2 cellular contexts compared by ENCODE assay signal in the genomic region with DNA sequence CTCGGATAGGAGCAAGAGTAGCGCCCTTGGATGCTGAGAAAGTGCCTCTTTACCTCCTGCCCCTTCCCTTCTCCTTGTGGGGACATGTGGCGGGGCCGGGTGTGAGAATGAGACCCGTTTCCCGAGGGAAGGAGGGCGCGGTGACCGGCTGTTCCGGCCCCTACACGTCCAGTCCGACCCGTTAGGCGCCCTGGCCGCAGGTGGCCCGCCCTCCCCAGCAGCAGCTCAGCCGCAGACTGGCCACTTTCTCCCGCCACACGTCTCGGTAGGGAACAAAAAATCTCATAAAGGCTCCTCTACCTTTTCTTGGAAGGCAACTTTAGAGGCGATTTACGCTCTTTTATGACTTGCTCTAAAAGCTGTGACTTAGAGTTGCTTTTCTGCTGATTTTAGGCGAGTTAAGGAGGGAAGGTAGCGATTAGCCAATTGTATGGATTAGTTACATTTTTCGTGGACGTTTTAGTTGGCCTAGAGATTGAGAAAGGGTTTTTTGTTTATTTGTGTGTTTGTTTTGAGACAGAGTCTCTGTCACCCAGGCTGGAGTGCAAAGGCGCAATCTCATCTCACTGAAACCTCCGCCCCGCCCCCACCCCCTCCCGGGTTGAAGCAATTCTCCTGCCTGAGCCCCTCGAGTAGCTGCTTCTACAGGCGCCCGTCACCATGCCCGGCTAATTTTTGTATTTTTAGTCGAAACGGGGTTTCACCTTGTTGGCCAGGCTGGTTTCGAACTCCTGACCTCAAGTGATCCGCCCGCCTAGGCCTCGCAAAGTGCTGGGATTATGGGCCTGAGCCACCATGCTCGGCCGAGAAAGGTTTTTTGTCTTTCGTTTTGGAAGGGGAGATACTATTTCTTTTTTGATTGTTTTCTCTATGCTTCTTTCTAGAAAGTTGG.
A peak's percentile ranks its signal among the peaks of the same experiment; 100 is the strongest.
TF ChIP-seq lines count a peak whose summit lies in the region.

No MANE protein-coding gene starts in this region.

TF ChIP-seq in IMR-90, 13 proteins besides CTCF, POLR2A, EP300 and RAD21:
- TF ChIP-seq CEBPB (IDR thresholded peaks at IDR 0.05; ENCODE audit: low read depth, low read length): no peak
TF ChIP-seq in IMR-90: peak in this region for 0.

TF ChIP-seq in H1, 55 proteins besides CTCF, POLR2A, EP300 and RAD21:
- 0 out of 2 replicates have a peak, but pooled peaks have one; percentile 15 for TF ChIP-seq PHF8 (conservative IDR thresholded peaks at IDR 0.05; ENCODE audit: low read depth, low read length)
- TF ChIP-seq, protein P1, sequence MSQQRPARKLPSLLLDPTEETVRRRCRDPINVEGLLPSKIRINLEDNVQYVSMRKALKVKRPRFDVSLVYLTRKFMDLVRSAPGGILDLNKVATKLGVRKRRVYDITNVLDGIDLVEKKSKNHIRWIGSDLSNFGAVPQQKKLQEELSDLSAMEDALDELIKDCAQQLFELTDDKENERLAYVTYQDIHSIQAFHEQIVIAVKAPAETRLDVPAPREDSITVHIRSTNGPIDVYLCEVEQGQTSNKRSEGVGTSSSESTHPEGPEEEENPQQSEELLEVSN (IDR thresholded peaks at IDR 0.05): peak; percentile 70
- TF ChIP-seq, protein P2, sequence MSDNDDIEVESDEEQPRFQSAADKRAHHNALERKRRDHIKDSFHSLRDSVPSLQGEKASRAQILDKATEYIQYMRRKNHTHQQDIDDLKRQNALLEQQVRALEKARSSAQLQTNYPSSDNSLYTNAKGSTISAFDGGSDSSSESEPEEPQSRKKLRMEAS (IDR thresholded peaks at IDR 0.05): peak; percentile 72
- TF ChIP-seq MAFK (IDR thresholded peaks at IDR 0.05; ENCODE audit: low read depth, low read length): no peak
- no peak for TF ChIP-seq BCL11A (IDR thresholded peaks at IDR 0.05; ENCODE audit: low read depth in 2 of 2, low read length in 2 of 2)
